ENCODE assay signal across 22 cellular contexts in the genomic region with DNA sequence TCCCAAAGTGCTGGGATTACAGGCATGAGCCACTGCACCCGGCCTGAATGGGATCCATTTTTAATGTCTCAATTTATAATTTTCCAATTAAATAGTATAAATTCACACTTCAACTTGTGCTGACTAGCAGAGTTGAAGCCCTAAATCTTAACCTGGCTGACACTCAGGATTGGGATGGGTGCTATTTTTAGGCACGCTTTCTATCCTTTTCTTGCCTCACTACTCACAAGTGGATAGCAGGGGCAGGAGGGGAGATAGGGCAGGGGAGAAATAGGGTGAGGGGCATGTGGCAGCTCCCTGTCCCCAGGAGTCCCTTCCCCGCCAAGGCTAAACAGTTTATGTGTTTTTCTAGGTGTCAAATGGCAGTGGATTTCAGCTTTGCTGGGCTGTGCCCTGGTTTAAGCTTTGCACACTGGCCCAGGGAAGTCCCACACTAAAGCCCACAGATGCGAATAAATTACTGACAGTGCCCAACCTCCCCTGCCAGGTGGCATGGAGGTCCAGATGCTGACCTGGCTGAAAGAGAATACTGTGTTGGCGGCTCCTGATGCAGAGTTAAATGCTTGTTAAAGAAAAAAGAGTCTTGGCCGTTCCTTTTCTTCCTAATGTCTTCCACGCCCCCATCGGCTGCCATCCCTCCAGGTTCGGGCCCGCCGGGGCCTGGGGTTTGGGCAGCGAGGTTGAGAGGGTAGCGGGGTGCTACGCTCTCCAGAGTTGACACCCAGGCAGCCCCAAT. TPM values are rescaled to one million over a fixed set of nuclear protein-coding genes. Genes with fewer than 3 reads are reported as not detected.
A peak's percentile ranks its signal among the peaks of the same experiment; 100 is the strongest.
DNase-seq lines count a peak whose midpoint lies in the region; ATAC-seq, FAIRE-seq and TF ChIP-seq lines count a peak whose summit lies in the region.
"Had no signal": no experiment of that assay in that cellular context is flagged by ENCODE, and none has a peak within 500 bp of the region (broad histone marks: within the 10 kb centered on the region; RNA-seq: fewer than 3 reads in every experiment).

No MANE protein-coding gene starts in this region.

- H3K27me3 Mint-ChIP-seq in activated CD4-positive, alpha-beta T cell treated with anti-CD3 and anti-CD28 coated beads, Interleukin-2, amount 10 ng/mL, durations not matched to agents 7 days and 5 days = no peaks in the 10 kb centered on the region
- H3K27me3 Mint-ChIP-seq in GM23338 (ENCODE audit: insufficient read depth, low read depth, poor library complexity) = peaks cover 6% of the 10 kb centered on the region
- H3K27me3 Mint-ChIP-seq: CD4-positive, alpha-beta memory T cell had no signal

- peak overlapping the region; percentile 31 for H3K27ac Mint-ChIP-seq in activated CD4-positive, alpha-beta T cell treated with anti-CD3 and anti-CD28 coated beads, Interleukin-2, amount 10 ng/mL, durations not matched to agents 7 days and 5 days
- H3K27ac Mint-ChIP-seq in GM23338 = peak overlapping the region; percentile 58
- H3K27ac Mint-ChIP-seq: HFFc6 had no signal

- H3K9me3 ChIP-seq in skeletal muscle tissue (ENCODE audit: control insufficient read depth in 3 of 3, low read length in 3 of 3) = no peaks in the 10 kb centered on the region
- H3K9me3 ChIP-seq: A549, BLaER1 had no signal

- H3K27ac ChIP-seq in GM23338 (ENCODE audit: low read depth) (peak overlapping the region; percentile 81; the same call in 1 of the 2 replicates), skeletal muscle tissue (ENCODE audit: low read depth, low read length) (peak overlapping the region; percentile 46)
- H3K27ac ChIP-seq: A549, BLaER1 had no signal

- H3K4me1 ChIP-seq in GM23338 (ENCODE audit: insufficient read depth) (peaks cover 9% of the 10 kb centered on the region; the same call in 1 of the 2 replicates), skeletal muscle tissue (ENCODE audit: control insufficient read depth in 3 of 3, insufficient read depth in 3 of 3, low read length in 3 of 3) (peaks cover 5 to 23% (median 16%) of the 10 kb centered on the region in 3 donors)
- H3K4me1 ChIP-seq: A549, BLaER1 had no signal

- CTCF ChIA-PET in activated CD4-positive, alpha-beta T cell treated with anti-CD3 and anti-CD28 coated beads, Interleukin-2, amount 10 ng/mL, durations not matched to agents 7 days and 5 days (lab: Charles Lee) = no interaction called here

- no peak overlapping the region for H3K4me3 Mint-ChIP-seq in activated CD4-positive, alpha-beta T cell treated with anti-CD3 and anti-CD28 coated beads, Interleukin-2, amount 10 ng/mL, durations not matched to agents 7 days and 5 days
- no peak overlapping the region for H3K4me3 Mint-ChIP-seq in GM23338
- H3K4me3 Mint-ChIP-seq: CD4-positive, alpha-beta memory T cell; HFFc6 had no signal

- peaks cover 16% of the 10 kb centered on the region for H3K36me3 Mint-ChIP-seq in activated CD4-positive, alpha-beta T cell treated with anti-CD3 and anti-CD28 coated beads, Interleukin-2, amount 10 ng/mL, durations not matched to agents 7 days and 5 days (ENCODE audit: low read depth)
- peaks cover 97% of the 10 kb centered on the region for H3K36me3 Mint-ChIP-seq in GM23338 (ENCODE audit: low read depth)

- no peak overlapping the region for H3K4me3 ChIP-seq in GM23338
- peak overlapping the region in 2 of 3 donors; percentile 4 to 43 for H3K4me3 ChIP-seq in skeletal muscle tissue (ENCODE audit: low read length in 3 of 3)
- H3K4me3 ChIP-seq: A549, BLaER1 had no signal

- H3K9me2 ChIP-seq in GM23338 (ENCODE audit: insufficient read depth) = no peaks in the 10 kb centered on the region

- H3K4me2 ChIP-seq in GM23338 = no peak overlapping the region
- H3K4me2 ChIP-seq: A549, BLaER1 had no signal

- no peaks in the 10 kb centered on the region for H3K4me1 Mint-ChIP-seq in activated CD4-positive, alpha-beta T cell treated with anti-CD3 and anti-CD28 coated beads, Interleukin-2, amount 10 ng/mL, durations not matched to agents 7 days and 5 days
- H3K4me1 Mint-ChIP-seq in GM23338 = peaks cover 40% of the 10 kb centered on the region

- peak; percentile 24; the same call in 1 of the 3 replicates for ATAC-seq in GM23338
- ATAC-seq: A549, HepG2 had no signal

- H3F3A ChIP-seq in GM23338 (replicated peaks; ENCODE audit: low read depth) = peaks cover 6% of the 10 kb centered on the region; the same call in 1 of the 2 replicates

- H3K27me3 ChIP-seq in GM23338 (ENCODE audit: insufficient read depth) (no peaks in the 10 kb centered on the region), skeletal muscle tissue (ENCODE audit: control insufficient read depth in 3 of 3, insufficient read depth in 3 of 3, low read length in 3 of 3) (no peaks in the 10 kb centered on the region)
- H3K27me3 ChIP-seq: BLaER1 had no signal

- peaks cover 19% of the 10 kb centered on the region for H3K36me3 ChIP-seq in GM23338 (ENCODE audit: insufficient read depth)
- peaks cover 13 to 24% (median 19%) of the 10 kb centered on the region in 3 donors for H3K36me3 ChIP-seq in skeletal muscle tissue (ENCODE audit: control insufficient read depth in 3 of 3, insufficient read depth in 3 of 3, low read length in 3 of 3)

- no peak for DNase-seq in activated CD4-positive, alpha-beta T cell treated with anti-CD3 and anti-CD28 coated beads, Interleukin-2, amount 10 ng/mL, durations not matched to agents 7 days and 5 days
- DNase-seq in activated CD4-positive, alpha-beta T cell treated with anti-CD3 and anti-CD28 coated beads, Interleukin-2, amount 50 U/mL, for 4 hours = no peak
- DNase-seq in GM23338 (ENCODE audit: low spot score) = no peak
- peak; percentile 31 for DNase-seq in islet precursor cell
- DNase-seq in NCI-H446 treated with DMSO at 0.1 percent for 48 hours (lab: John Stamatoyannopoulos, UW) = no peak
- DNase-seq in GM12891 (ENCODE audit: insufficient read length, low spot score) = no peak
- DNase-seq: CD4-positive, alpha-beta memory T cell; HFFc6; KG1; MV-4-11; NCI-H1417; NCI-H187; NCI-H510A treated with DMSO at 0.1 percent for 48 hours; NCI-H774 had no signal

- H3K9me3 Mint-ChIP-seq in activated CD4-positive, alpha-beta T cell treated with anti-CD3 and anti-CD28 coated beads, Interleukin-2, amount 10 ng/mL, durations not matched to agents 7 days and 5 days = no peaks in the 10 kb centered on the region
- H3K9me3 Mint-ChIP-seq in GM23338 = no peaks in the 10 kb centered on the region
- H3K9me3 Mint-ChIP-seq: HFFc6 had no signal

- no peak overlapping the region for H2AFZ ChIP-seq in GM23338

- POLR2A ChIA-PET in activated CD4-positive, alpha-beta T cell treated with anti-CD3 and anti-CD28 coated beads, Interleukin-2, amount 10 ng/mL, durations not matched to agents 7 days and 5 days (lab: Charles Lee) = no interaction called here

- H4K20me1 ChIP-seq in GM23338 (replicated peaks; ENCODE audit: insufficient read depth) = 0 out of 2 replicates have a peak, but pooled peaks cover 14% of the 10 kb centered on the region
- H4K20me1 ChIP-seq: BLaER1 had no signal

- no peak for TF ChIP-seq CTCF in GM23338 (conservative IDR thresholded peaks at IDR 0.05; ENCODE audit: low read depth in 2 of 2)

- TF ChIP-seq POLR2A in GM12891 (IDR thresholded peaks at IDR 0.05; ENCODE audit: low read depth, low read length) = no peak

- peaks cover 4% of the 10 kb centered on the region; the same call in 1 of the 2 replicates for H3K79me2 ChIP-seq in GM23338 (replicated peaks; ENCODE audit: insufficient read depth)

- no peak for FAIRE-seq in GM12891 (lab: Jason Lieb, UNC)
- FAIRE-seq: A549, GM12892, GM18507, H54, HepG2 had no signal

- peak overlapping the region in 1 of 3 donors; percentile 65 for H3K9ac ChIP-seq in skeletal muscle tissue (ENCODE audit: low read depth in 1 of 3, low read length in 3 of 3)
- H3K9ac ChIP-seq: BLaER1 had no signal

TF ChIP-seq in GM23338, 12 proteins besides CTCF, POLR2A, EP300 and RAD21 (continues in another document):
- TF ChIP-seq, protein P1, sequence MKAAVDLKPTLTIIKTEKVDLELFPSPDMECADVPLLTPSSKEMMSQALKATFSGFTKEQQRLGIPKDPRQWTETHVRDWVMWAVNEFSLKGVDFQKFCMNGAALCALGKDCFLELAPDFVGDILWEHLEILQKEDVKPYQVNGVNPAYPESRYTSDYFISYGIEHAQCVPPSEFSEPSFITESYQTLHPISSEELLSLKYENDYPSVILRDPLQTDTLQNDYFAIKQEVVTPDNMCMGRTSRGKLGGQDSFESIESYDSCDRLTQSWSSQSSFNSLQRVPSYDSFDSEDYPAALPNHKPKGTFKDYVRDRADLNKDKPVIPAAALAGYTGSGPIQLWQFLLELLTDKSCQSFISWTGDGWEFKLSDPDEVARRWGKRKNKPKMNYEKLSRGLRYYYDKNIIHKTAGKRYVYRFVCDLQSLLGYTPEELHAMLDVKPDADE (IDR thresholded peaks at IDR 0.05) = no peak
- TF ChIP-seq NANOG (IDR thresholded peaks at IDR 0.05; ENCODE audit: borderline replicate concordance) (no peak), ZNF114 (CRISPR knock-in tag; IDR thresholded peaks at IDR 0.05) (no peak), EZH2 (IDR thresholded peaks at IDR 0.05; ENCODE audit: low read depth, unreplicated experiment) (no peak)

TF ChIP-seq in GM12891, 5 proteins besides CTCF, POLR2A, EP300 and RAD21:
- no peak for TF ChIP-seq POU2F2 (IDR thresholded peaks at IDR 0.05; ENCODE audit: low read depth, low read length)

RNA-seq across cellular contexts. Expression of gene EFCAB10, which starts 36.2 kb away (rescaled TPM):
- not detected for total RNA-seq in activated CD4-positive, alpha-beta T cell treated with anti-CD3 and anti-CD28 coated beads, Interleukin-2, amount 10 ng/mL, durations not matched to agents 7 days and 5 days
- total RNA-seq in GM23338 (2014; rRNA removed; shearing (Covaris generic)) = 4.7 and 6.7 TPM in 2 replicates
- 9.8 and 10.3 TPM in 2 replicates for polyA plus RNA-seq in GM23338 (2016; fragmentation: Nextera tagmentation; extraction: Ambion mirVana)
- not detected for total RNA-seq in skeletal muscle tissue
- 0.27 TPM for polyA plus RNA-seq in GM12891 (2012; ENCODE audit: low read depth, missing spikeins)
- total RNA-seq: HFFc6, RPMI7951 had no signal
- polyA plus RNA-seq: CD4-positive, alpha-beta memory T cell; HepG2 had no signal
